9 cellular contexts compared by ENCODE assay signal in the genomic region with DNA sequence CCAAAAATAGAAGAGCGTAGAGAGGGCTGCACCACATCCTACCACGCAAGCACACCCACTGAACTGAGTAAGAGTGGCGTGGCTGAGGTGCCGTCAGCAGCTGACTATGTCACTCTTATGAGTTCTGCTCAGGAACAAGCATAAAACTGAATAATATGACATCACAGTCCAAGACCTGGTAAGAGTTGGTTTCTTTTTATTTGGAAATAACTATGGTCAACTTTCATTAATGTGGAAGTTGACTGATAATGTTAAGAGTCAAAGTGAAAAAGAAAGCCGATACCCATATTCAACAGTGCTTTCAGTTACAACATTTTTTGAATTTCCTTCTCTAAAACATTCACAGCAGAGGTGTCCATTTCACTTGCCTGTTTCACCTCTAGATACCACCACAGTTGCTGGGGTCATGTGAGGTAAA. TPM values are rescaled to one million over a fixed set of nuclear protein-coding genes. Genes with fewer than 3 reads are reported as not detected.
DNase-seq lines count a peak whose midpoint lies in the region; ATAC-seq lines count a peak whose summit lies in the region.
"Had no signal": no experiment of that assay in that cellular context is flagged by ENCODE, and none has a peak within 500 bp of the region (broad histone marks: within the 10 kb centered on the region; RNA-seq: fewer than 3 reads in every experiment).

No MANE protein-coding gene starts in this region.

- H3K4me3 ChIP-seq in SJCRH30: no peak overlapping the region
- H3K4me3 ChIP-seq: esophagus squamous epithelium had no signal

- peak overlapping the region; percentile 35 for H3K27ac ChIP-seq in SJCRH30
- H3K27ac ChIP-seq: esophagus squamous epithelium had no signal

- H3K36me3 ChIP-seq in SJCRH30: peaks cover 18% of the 10 kb centered on the region

- no peaks in the 10 kb centered on the region for H3K27me3 ChIP-seq in SJCRH30
- H3K27me3 ChIP-seq: esophagus squamous epithelium had no signal

- peak; percentile 15 for DNase-seq in stimulated activated naive CD4-positive, alpha-beta T cell treated with Interleukin-2 at 50 U/mL for 16 hours (lab: John Stamatoyannopoulos, UW)
- DNase-seq in stimulated activated naive CD4-positive, alpha-beta T cell (lab: John Stamatoyannopoulos, UW): no peak
- DNase-seq in SJCRH30 (peak in 1 of 2 experiments; percentile 42), HuH-7 (ENCODE audit: low spot score) (no peak), HuH-7.5 (ENCODE audit: low spot score) (no peak), NCI-H524 treated with DMSO at 0.1 percent for 48 hours (lab: John Stamatoyannopoulos, UW) (no peak)
- DNase-seq in effector CD8-positive, alpha-beta T cell (lab: John Stamatoyannopoulos, UW): no peak
- DNase-seq: esophagus squamous epithelium had no signal

- ATAC-seq in HG02852 (IDR thresholded peaks at IDR 0.05; ENCODE audit: unreplicated experiment): peak; percentile 81

- H3K4me1 ChIP-seq in SJCRH30: peaks cover 6% of the 10 kb centered on the region
- H3K4me1 ChIP-seq: esophagus squamous epithelium had no signal

- H3K9me3 ChIP-seq in SJCRH30 (replicated peaks): no peaks in the 10 kb centered on the region
- H3K9me3 ChIP-seq: esophagus squamous epithelium had no signal

RNA-seq across cellular contexts. Expression of a gene that starts 44.6 kb away (rescaled TPM):
- total RNA-seq in SJCRH30 (2014; rRNA removed; shearing (Covaris generic)): 56.2 and 56.6 TPM in 2 replicates
